In genomic region chr5:3121813-3122212, GRCh38 we compare ENCODE assay signal across 21 cellular contexts.
DNase-seq lines count a peak whose midpoint lies in the region; ATAC-seq and TF ChIP-seq lines count a peak whose summit lies in the region.
"Had no signal": no experiment of that assay in that cellular context is flagged by ENCODE, and none has a peak within 500 bp of the region (broad histone marks: within the 10 kb centered on the region; RNA-seq: fewer than 3 reads in every experiment).

No MANE protein-coding gene starts in this region.

- no peaks in the 10 kb centered on the region for H4K20me1 ChIP-seq in BLaER1 treated with 17β-estradiol and CSF1 and Interleukin-3, amounts not matched to agents 10 nM and 100 nM

- no peak overlapping the region for H3K27ac Mint-ChIP-seq in WTC11
- H3K27ac Mint-ChIP-seq: HFFc6 had no signal

- H3K27me3 Mint-ChIP-seq in WTC11 (ENCODE audit: low read depth) = peaks cover 92% of the 10 kb centered on the region

- H3K4me1 Mint-ChIP-seq in WTC11 = peaks cover 93% of the 10 kb centered on the region

- ATAC-seq in WTC11 (no peak), psoas muscle (no peak)
- ATAC-seq: GM12878, HepG2, Right ventricle myocardium inferior had no signal

- H3K27me3 ChIP-seq in BLaER1 treated with 17β-estradiol and CSF1 and Interleukin-3, amounts not matched to agents 10 nM and 100 nM = peaks cover 3 to 49% (median 40%) of the 10 kb centered on the region in 11 experiments; a peak in 19 of 22 replicates
- peaks cover 0 to 14% (median 0%) of the 10 kb centered on the region in 3 donors for H3K27me3 ChIP-seq in psoas muscle (ENCODE audit: insufficient read depth in 3 of 3, low read length in 2 of 3)

- H3K4me3 ChIP-seq in BLaER1 treated with 17β-estradiol and CSF1 and Interleukin-3, amounts not matched to agents 10 nM and 100 nM = no peak overlapping the region
- H3K4me3 ChIP-seq in psoas muscle = no peak overlapping the region
- H3K4me3 ChIP-seq: GM12878, SK-N-MC had no signal

- peak overlapping the region in 7 of 11 experiments; percentile 25 to 57 (median 47); a peak in 13 of 22 replicates for H3K4me2 ChIP-seq in BLaER1 treated with 17β-estradiol and CSF1 and Interleukin-3, amounts not matched to agents 10 nM and 100 nM
- H3K4me2 ChIP-seq: KMS-11 had no signal

- 18 to 23% (median 21%) methylated on average over 21 of the region's 21 CpGs for WGBS in psoas muscle, 3 donors

- intact Hi-C loops in posterior vena cava (cut with DNase I) (no loop called here), psoas muscle (cut with DNase I) (no loop called here)

- H3K9ac ChIP-seq in BLaER1 treated with 17β-estradiol and CSF1 and Interleukin-3, amounts not matched to agents 10 nM and 100 nM = no peak overlapping the region
- H3K9ac ChIP-seq: KMS-11 had no signal

- POLR2A ChIA-PET in WTC11 (lab: Charles Lee) = interaction anchor here (0.7 to 1.1 kb wide), 2 partner anchors 21 to 180 kb away, joined by 3 read pairs; no protein-coding TSS in a partner anchor

- no peak overlapping the region for H3K27ac ChIP-seq in BLaER1 treated with 17β-estradiol and CSF1 and Interleukin-3, amounts not matched to agents 10 nM and 100 nM
- H3K27ac ChIP-seq in psoas muscle = no peak overlapping the region
- H3K27ac ChIP-seq: C4-2B, HL-60, KMS-11, SK-N-MC had no signal

- CTCF ChIA-PET in WTC11 (lab: Charles Lee) = interaction anchor here (1.2 kb wide), 1 partner anchor 74 kb away, joined by 5 read pairs; no protein-coding TSS in a partner anchor

- no peaks in the 10 kb centered on the region for H3K36me3 Mint-ChIP-seq in WTC11

- H3K9me3 Mint-ChIP-seq in WTC11 = no peaks in the 10 kb centered on the region

- H3K9me3 ChIP-seq in BLaER1 treated with 17β-estradiol and CSF1 and Interleukin-3, amounts not matched to agents 10 nM and 100 nM (replicated peaks in 1 of 11) = no peaks in the 10 kb centered on the region
- H3K9me3 ChIP-seq in psoas muscle = no peaks in the 10 kb centered on the region
- H3K9me3 ChIP-seq: Caco-2 had no signal

- no peak for DNase-seq in WTC11 (ENCODE audit: low spot score)
- peak; percentile 45 for DNase-seq in islet precursor cell
- peak; percentile 49 for DNase-seq in posterior vena cava (ENCODE audit: low spot score)
- no peak for DNase-seq in psoas muscle
- DNase-seq in NCI-H1417 treated with DMSO at 0.1 percent for 48 hours (lab: John Stamatoyannopoulos, UW) = no peak
- no peak for DNase-seq in DMS79 treated with DMSO at 0.1 percent for 48 hours (lab: John Stamatoyannopoulos, UW)
- DNase-seq in GM03348 (ENCODE audit: low spot score) = no peak
- DNase-seq: 8988T, Caco-2, HFFc6, NCI-H1092, NCI-H1694, NCI-H69 had no signal

- TF ChIP-seq CTCF in WTC11 (IDR thresholded peaks at IDR 0.05) = no peak
- TF ChIP-seq CTCF in psoas muscle (IDR thresholded peaks at IDR 0.05) = no peak

- H3K4me1 ChIP-seq in BLaER1 treated with 17β-estradiol and CSF1 and Interleukin-3, amounts not matched to agents 10 nM and 100 nM = peaks cover 0 to 9% (median 7%) of the 10 kb centered on the region in 10 experiments; a peak in 10 of 20 replicates
- H3K4me1 ChIP-seq in psoas muscle = no peaks in the 10 kb centered on the region
- H3K4me1 ChIP-seq: Caco-2 had no signal

- no peaks in the 10 kb centered on the region for H3K36me3 ChIP-seq in BLaER1 treated with 17β-estradiol and CSF1 and Interleukin-3, amounts not matched to agents 10 nM and 100 nM
- H3K36me3 ChIP-seq in psoas muscle (ENCODE audit: insufficient read depth in 1 of 2, low read depth in 1 of 2) = no peaks in the 10 kb centered on the region

- H3K4me3 Mint-ChIP-seq in WTC11 = peak overlapping the region; percentile 56
- H3K4me3 Mint-ChIP-seq: HFFc6 had no signal

TF ChIP-seq in WTC11, 78 proteins besides CTCF, POLR2A, EP300 and RAD21:
- TF ChIP-seq, protein P1, sequence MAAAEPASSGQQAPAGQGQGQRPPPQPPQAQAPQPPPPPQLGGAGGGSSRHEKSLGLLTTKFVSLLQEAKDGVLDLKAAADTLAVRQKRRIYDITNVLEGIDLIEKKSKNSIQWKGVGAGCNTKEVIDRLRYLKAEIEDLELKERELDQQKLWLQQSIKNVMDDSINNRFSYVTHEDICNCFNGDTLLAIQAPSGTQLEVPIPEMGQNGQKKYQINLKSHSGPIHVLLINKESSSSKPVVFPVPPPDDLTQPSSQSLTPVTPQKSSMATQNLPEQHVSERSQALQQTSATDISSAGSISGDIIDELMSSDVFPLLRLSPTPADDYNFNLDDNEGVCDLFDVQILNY (CRISPR knock-in tag; IDR thresholded peaks at IDR 0.05) = no peak
- TF ChIP-seq CREM (CRISPR knock-in tag; IDR thresholded peaks at IDR 0.05) (no peak), MLX (CRISPR knock-in tag; IDR thresholded peaks at IDR 0.05) (no peak), ATF2 (CRISPR knock-in tag; IDR thresholded peaks at IDR 0.05; ENCODE audit: borderline replicate concordance, low read depth) (no peak), SMAD3 (CRISPR knock-in tag; IDR thresholded peaks at IDR 0.05; ENCODE audit: borderline replicate concordance) (no peak), GTF2I (CRISPR knock-in tag; conservative IDR thresholded peaks at IDR 0.05) (no peak)
- TF ChIP-seq, protein P2, sequence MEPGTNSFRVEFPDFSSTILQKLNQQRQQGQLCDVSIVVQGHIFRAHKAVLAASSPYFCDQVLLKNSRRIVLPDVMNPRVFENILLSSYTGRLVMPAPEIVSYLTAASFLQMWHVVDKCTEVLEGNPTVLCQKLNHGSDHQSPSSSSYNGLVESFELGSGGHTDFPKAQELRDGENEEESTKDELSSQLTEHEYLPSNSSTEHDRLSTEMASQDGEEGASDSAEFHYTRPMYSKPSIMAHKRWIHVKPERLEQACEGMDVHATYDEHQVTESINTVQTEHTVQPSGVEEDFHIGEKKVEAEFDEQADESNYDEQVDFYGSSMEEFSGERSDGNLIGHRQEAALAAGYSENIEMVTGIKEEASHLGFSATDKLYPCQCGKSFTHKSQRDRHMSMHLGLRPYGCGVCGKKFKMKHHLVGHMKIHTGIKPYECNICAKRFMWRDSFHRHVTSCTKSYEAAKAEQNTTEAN (CRISPR knock-in tag; IDR thresholded peaks at IDR 0.05) = no peak
- TF ChIP-seq, protein P3, sequence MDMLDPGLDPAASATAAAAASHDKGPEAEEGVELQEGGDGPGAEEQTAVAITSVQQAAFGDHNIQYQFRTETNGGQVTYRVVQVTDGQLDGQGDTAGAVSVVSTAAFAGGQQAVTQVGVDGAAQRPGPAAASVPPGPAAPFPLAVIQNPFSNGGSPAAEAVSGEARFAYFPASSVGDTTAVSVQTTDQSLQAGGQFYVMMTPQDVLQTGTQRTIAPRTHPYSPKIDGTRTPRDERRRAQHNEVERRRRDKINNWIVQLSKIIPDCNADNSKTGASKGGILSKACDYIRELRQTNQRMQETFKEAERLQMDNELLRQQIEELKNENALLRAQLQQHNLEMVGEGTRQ (CRISPR knock-in tag; IDR thresholded peaks at IDR 0.05) = no peak

Comparison
In these comparisons a context has a peak if more than half of its experiments do, and no peak if none do; other contexts are left out.
1. DNase-seq: peak in islet precursor cell (single experiment) and posterior vena cava (single experiment); none in WTC11 (single experiment), psoas muscle (0 of 2), NCI-H1417 treated with DMSO at 0.1 percent for 48 hours (single experiment), DMS79 treated with DMSO at 0.1 percent for 48 hours (single experiment) and GM03348 (single experiment).